ENCODE assay signal across 12 cellular contexts in genomic region chr5:124663101-124663506, GRCh38.
DNase-seq lines count a peak whose midpoint lies in the region; ATAC-seq and TF ChIP-seq lines count a peak whose summit lies in the region.
"Had no signal": no experiment of that assay in that cellular context is flagged by ENCODE, and none has a peak within 500 bp of the region (broad histone marks: within the 10 kb centered on the region; RNA-seq: fewer than 3 reads in every experiment).

No MANE protein-coding gene starts in this region.

- no peaks in the 10 kb centered on the region for H3K27me3 ChIP-seq in OCI-LY1 (ENCODE audit: insufficient read depth, low read length)
- no peaks in the 10 kb centered on the region for H3K27me3 ChIP-seq in rectal smooth muscle tissue (ENCODE audit: control insufficient read depth, insufficient read depth, low read length)
- H3K27me3 ChIP-seq in gastroesophageal sphincter = no peaks in the 10 kb centered on the region

- H3F3A ChIP-seq in OCI-LY1 (ENCODE audit: insufficient read depth, low read length) = no peaks in the 10 kb centered on the region

- H3K36me3 ChIP-seq in OCI-LY1 (ENCODE audit: insufficient read depth, low read length) (no peaks in the 10 kb centered on the region; the same call in 1 of the 2 replicates), rectal smooth muscle tissue (ENCODE audit: control insufficient read depth, insufficient read depth, low read length) (no peaks in the 10 kb centered on the region), gastroesophageal sphincter (no peaks in the 10 kb centered on the region)

- H3K4me3 ChIP-seq in OCI-LY1 (ENCODE audit: low read depth, low read length, poor library complexity, severe bottlenecking) = no peak overlapping the region
- no peak overlapping the region for H3K4me3 ChIP-seq in foreskin fibroblast (ENCODE audit: low read depth in 1 of 2, low read length in 2 of 2)
- no peak overlapping the region for H3K4me3 ChIP-seq in rectal smooth muscle tissue (ENCODE audit: low read length)
- no peak overlapping the region for H3K4me3 ChIP-seq in gastroesophageal sphincter

- DNase-seq in ELF-1 (ENCODE audit: low read depth, low spot score) = peak; percentile 95
- peak; percentile 26 to 66 for DNase-seq in foreskin fibroblast
- DNase-seq in MV-4-11 (lab: John Stamatoyannopoulos, UW) = no peak
- no peak for DNase-seq in NCI-H1694 (lab: John Stamatoyannopoulos, UW)
- no peak for DNase-seq in activated CD8-positive, alpha-beta memory T cell treated with anti-CD3 and anti-CD28 coated beads, Interleukin-2, amount 50 U/mL, for 48 hours
- DNase-seq: activated CD4-positive, alpha-beta T cell treated with anti-CD3 and anti-CD28 coated beads, Interleukin-2, amount 10 ng/mL, durations not matched to agents 7 days and 5 days; activated naive CD4-positive, alpha-beta T cell treated with anti-CD3 and anti-CD28 coated beads for 36 hours; head of caudate nucleus; NCI-H82 had no signal

- whole genome bisulfite sequencing in gastroesophageal sphincter (ENCODE audit: low coverage in 1 of 2), 2 donors = 63 to 68% methylated on average over 1 to 2 of the region's 5 CpGs

- H3K9ac ChIP-seq in OCI-LY1 (ENCODE audit: low read length) = no peak overlapping the region; the same call in 1 of the 2 replicates
- no peak overlapping the region for H3K9ac ChIP-seq in rectal smooth muscle tissue (ENCODE audit: low read length)

- no peaks in the 10 kb centered on the region for H3K9me2 ChIP-seq in OCI-LY1 (ENCODE audit: low read depth, low read length)

- ATAC-seq in gastroesophageal sphincter = no peak

- peak overlapping the region; percentile 29; the same call in 1 of the 2 replicates for H3K4me2 ChIP-seq in OCI-LY1 (ENCODE audit: low read length)

- peaks cover 85% of the 10 kb centered on the region for H3K79me2 ChIP-seq in OCI-LY1 (ENCODE audit: insufficient read depth, low read length)

- no peak overlapping the region for H2AFZ ChIP-seq in OCI-LY1 (ENCODE audit: low read length)

- H3K27ac ChIP-seq in OCI-LY1 (ENCODE audit: low read depth, low read length, poor library complexity, severe bottlenecking) (peak overlapping the region; percentile 89), rectal smooth muscle tissue (ENCODE audit: low read depth, low read length) (peak overlapping the region; percentile 10), gastroesophageal sphincter (peak overlapping the region in 2 of 4 donors; percentile 39 to 72)

- TF ChIP-seq CTCF in OCI-LY1 (IDR thresholded peaks at IDR 0.05; ENCODE audit: low read length) = no peak
- no peak for TF ChIP-seq CTCF in foreskin fibroblast (IDR thresholded peaks at IDR 0.05; ENCODE audit: low read depth, low read length)
- no peak for TF ChIP-seq CTCF in gastroesophageal sphincter (IDR thresholded peaks at IDR 0.05)

- H3K9me3 ChIP-seq in OCI-LY1 (ENCODE audit: low read length) = no peaks in the 10 kb centered on the region
- no peaks in the 10 kb centered on the region for H3K9me3 ChIP-seq in gastroesophageal sphincter

- H4K20me1 ChIP-seq in OCI-LY1 (ENCODE audit: insufficient read depth, low read length) = no peaks in the 10 kb centered on the region

- no peak for TF ChIP-seq POLR2A in gastroesophageal sphincter (IDR thresholded peaks at IDR 0.05)

- H3K4me1 ChIP-seq in OCI-LY1 (ENCODE audit: insufficient read depth, low read length, severe bottlenecking) (peaks cover 98% of the 10 kb centered on the region), rectal smooth muscle tissue (ENCODE audit: control insufficient read depth, insufficient read depth, low read length) (peaks cover 26% of the 10 kb centered on the region), gastroesophageal sphincter (peaks cover 30 to 80% (median 41%) of the 10 kb centered on the region in 3 donors)

- TF ChIP-seq EP300 in gastroesophageal sphincter (IDR thresholded peaks at IDR 0.05) = no peak

Comparison
In these comparisons a context has a peak if more than half of its experiments do, and no peak if none do; other contexts are left out.
1. DNase-seq: peak in ELF-1 (single experiment) and foreskin fibroblast (2 of 2); none in MV-4-11 (single experiment), NCI-H1694 (single experiment) and activated CD8-positive, alpha-beta memory T cell treated with anti-CD3 and anti-CD28 coated beads, Interleukin-2, amount 50 U/mL, for 48 hours (single experiment).